Comparison of ENCODE assay signal across 8 cellular contexts in the genomic region with DNA sequence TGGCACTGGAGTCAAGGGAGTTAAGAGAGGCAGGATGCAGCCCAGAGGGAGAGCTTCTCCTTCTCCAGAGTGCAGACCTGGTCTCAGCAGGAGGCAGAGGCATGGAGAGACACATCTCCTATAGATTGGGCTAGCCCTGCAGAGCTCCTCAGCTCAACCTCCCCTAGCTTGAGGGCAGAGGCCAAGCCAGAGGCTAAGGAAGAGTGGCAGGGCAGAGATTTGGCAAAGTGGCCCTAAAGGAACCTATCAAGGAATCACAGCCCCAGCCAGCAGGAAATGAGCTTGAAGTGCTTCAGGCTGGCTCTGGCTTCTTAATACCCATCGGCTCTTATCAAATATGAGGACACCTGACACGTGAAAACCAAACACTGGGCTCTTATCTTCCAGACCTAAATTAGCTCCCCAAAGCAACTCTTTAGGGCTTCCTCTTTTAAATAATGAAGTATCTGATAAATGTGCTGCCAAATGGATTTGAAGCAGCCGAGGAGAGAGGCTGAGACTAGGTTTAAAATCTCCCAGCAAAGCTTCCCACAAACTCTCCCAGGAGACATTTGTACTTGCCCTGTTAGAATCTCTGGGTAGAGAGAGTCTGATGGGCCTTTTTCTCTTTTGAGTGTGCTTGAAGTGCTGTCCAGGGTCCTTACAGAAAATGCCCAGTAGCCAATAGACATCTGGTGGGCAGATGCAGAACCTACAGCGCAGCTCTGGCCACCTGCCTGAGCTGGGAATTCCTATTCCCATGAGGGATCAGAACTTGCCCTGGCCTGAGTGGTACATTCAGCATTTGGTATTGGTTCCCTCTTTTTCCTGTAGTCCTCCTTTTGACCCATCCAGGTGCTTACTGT.
DNase-seq lines count a peak whose midpoint lies in the region; ATAC-seq and TF ChIP-seq lines count a peak whose summit lies in the region.

No MANE protein-coding gene starts in this region.

- H3K36me3 Mint-ChIP-seq in nephron (ENCODE audit: low read depth): no peaks in the 10 kb centered on the region

- H3K27me3 ChIP-seq in Peyer's patch (no peaks in the 10 kb centered on the region), tibial artery (no peaks in the 10 kb centered on the region)

- H3K27me3 Mint-ChIP-seq in nephron (ENCODE audit: low read depth): peaks cover 24% of the 10 kb centered on the region

- no peak overlapping the region for H3K27ac Mint-ChIP-seq in nephron

- H3K4me1 ChIP-seq in Peyer's patch (no peaks in the 10 kb centered on the region), tibial artery (no peaks in the 10 kb centered on the region)

- intact Hi-C loops in tibial artery (cut with DNase I; ENCODE audit: low total_unique reads): no loop called here

- H3K36me3 ChIP-seq in Peyer's patch (no peaks in the 10 kb centered on the region), tibial artery (no peaks in the 10 kb centered on the region)

- no peak for TF ChIP-seq POLR2A in Peyer's patch (IDR thresholded peaks at IDR 0.05)

- peak; percentile 42 for DNase-seq in GM03348 (ENCODE audit: low spot score)
- DNase-seq in NCI-H187 treated with DMSO at 0.1 percent for 48 hours (lab: John Stamatoyannopoulos, UW): peak; percentile 83
- DNase-seq in cardiac fibroblast (ENCODE audit: low read depth in 2 of 2): peak; percentile 32 to 36
- no peak for DNase-seq in Peyer's patch
- DNase-seq in tibial artery: no peak

- H3K27ac ChIP-seq in Peyer's patch: no peak overlapping the region
- H3K27ac ChIP-seq in tibial artery: no peak overlapping the region

- no peak overlapping the region for H3K4me3 Mint-ChIP-seq in nephron

- no peaks in the 10 kb centered on the region for H3K9me3 ChIP-seq in Peyer's patch
- no peaks in the 10 kb centered on the region for H3K9me3 ChIP-seq in tibial artery

- ATAC-seq in GM21786 (IDR thresholded peaks at IDR 0.05; ENCODE audit: unreplicated experiment) (no peak), HG03039 (IDR thresholded peaks at IDR 0.05; ENCODE audit: unreplicated experiment) (no peak)

- H3K9me3 Mint-ChIP-seq in nephron: no peaks in the 10 kb centered on the region

- peaks cover 7% of the 10 kb centered on the region for H3K4me1 Mint-ChIP-seq in nephron

- TF ChIP-seq CTCF in cardiac fibroblast (IDR thresholded peaks at IDR 0.05; ENCODE audit: low read depth, low read length) (peak; percentile 12), nephron (IDR thresholded peaks at IDR 0.05; ENCODE audit: unreplicated experiment in 3 of 3) (peak; percentile 41 to 52 (median 46)), Peyer's patch (IDR thresholded peaks at IDR 0.05) (no peak), tibial artery (IDR thresholded peaks at IDR 0.05) (no peak)

- no peak overlapping the region for H3K4me3 ChIP-seq in cardiac fibroblast (replicated peaks in 1 of 2; ENCODE audit: low read depth in 2 of 2, low read length in 2 of 2)
- H3K4me3 ChIP-seq in Peyer's patch: no peak overlapping the region
- H3K4me3 ChIP-seq in tibial artery: no peak overlapping the region

Comparison
In these comparisons a context has a peak if more than half of its experiments do, and no peak if none do; other contexts are left out.
1. DNase-seq: peak in GM03348 (single experiment), NCI-H187 treated with DMSO at 0.1 percent for 48 hours (single experiment) and cardiac fibroblast (2 of 2); none in Peyer's patch (0 of 3) and tibial artery (0 of 2).
2. CTCF ChIP-seq: peak in cardiac fibroblast (single experiment) and nephron (3 of 3); none in Peyer's patch (0 of 6) and tibial artery (0 of 2).